14 cellular contexts compared by ENCODE assay signal in the genomic region with DNA sequence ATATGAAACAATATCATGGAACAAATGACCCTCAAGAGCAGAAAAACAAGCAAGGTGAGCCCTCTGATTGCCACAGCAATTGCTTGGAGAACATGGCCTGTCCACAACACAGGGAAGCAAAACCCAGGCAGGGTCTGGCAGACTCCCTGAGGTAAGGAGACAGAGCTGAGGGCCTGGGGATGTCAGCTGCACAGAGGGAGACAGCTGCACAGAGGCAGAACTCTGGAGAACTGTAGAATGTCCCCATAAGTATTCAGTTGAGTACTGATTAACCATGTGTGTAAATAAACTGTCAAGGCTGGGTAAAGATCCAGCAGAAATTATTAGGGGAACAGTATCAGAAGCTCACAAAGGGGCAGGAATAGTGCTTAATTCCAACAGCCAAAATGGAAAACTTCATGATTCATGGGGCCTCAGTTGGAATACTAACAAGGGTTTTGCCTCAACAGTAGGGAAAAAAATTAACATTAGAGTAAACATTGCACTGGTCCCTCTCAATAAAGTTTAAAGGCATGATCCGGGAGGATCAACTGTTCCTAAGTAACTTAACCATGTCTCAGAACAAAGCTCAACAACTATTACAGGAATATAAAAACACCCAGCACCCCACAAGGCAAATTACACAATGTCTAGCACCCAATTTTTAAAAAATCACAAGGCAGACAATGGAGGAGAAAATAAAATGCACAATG.
DNase-seq lines count a peak whose midpoint lies in the region; TF ChIP-seq lines count a peak whose summit lies in the region.
"Had no signal": no experiment of that assay in that cellular context is flagged by ENCODE, and none has a peak within 500 bp of the region (broad histone marks: within the 10 kb centered on the region; RNA-seq: fewer than 3 reads in every experiment).

No MANE protein-coding gene starts in this region.

- CTCF ChIA-PET in A673 (lab: Charles Lee) = no interaction called here

- H3K56ac ChIP-seq in mesendoderm (ENCODE audit: low read length) = peak overlapping the region; percentile 61

- H4K8ac ChIP-seq in mesendoderm (ENCODE audit: low read depth, low read length) = no peak overlapping the region

- peak overlapping the region; percentile 3 for H2BK120ac ChIP-seq in mesendoderm (ENCODE audit: low read depth, low read length)

- H3K27me3 Mint-ChIP-seq in glutamatergic neuron (ENCODE audit: unreplicated experiment) = no peaks in the 10 kb centered on the region

- H3K9me3 Mint-ChIP-seq in glutamatergic neuron (ENCODE audit: unreplicated experiment) = no peaks in the 10 kb centered on the region

- BruUV-seq in A673 (replicated peaks; lab: Mats Ljungman, UMichigan) = no TSS peak

- peak; percentile 51 for DNase-seq in HuH-7 (ENCODE audit: low spot score)
- peak; percentile 17 for DNase-seq in glutamatergic neuron
- DNase-seq in mesendoderm = peak; percentile 29
- no peak for DNase-seq in smooth muscle cell (lab: John Stamatoyannopoulos, UW; ENCODE audit: unreplicated experiment)
- DNase-seq in iPS-NIHi7 (ENCODE audit: extremely low spot score) = no peak
- DNase-seq in WERI-Rb-1 = no peak
- DNase-seq in A673 (ENCODE audit: low spot score) = no peak
- DNase-seq: CD8-positive, alpha-beta memory T cell; HCEC 1CT; NCI-H1436; NCI-H2029 treated with DMSO at 0.1 percent for 48 hours; NCI-H526; OCI-M1; RPMI8226 had no signal

- H3K79me2 ChIP-seq in mesendoderm (ENCODE audit: control insufficient read depth, insufficient read depth, low read length) (no peaks in the 10 kb centered on the region), smooth muscle cell (ENCODE audit: low read depth) (no peaks in the 10 kb centered on the region)

- H3K27ac ChIP-seq in mesendoderm (ENCODE audit: low read depth, low read length) = peak overlapping the region; percentile 18
- H3K27ac ChIP-seq in smooth muscle cell (ENCODE audit: low read depth) = peak overlapping the region; percentile 64
- no peak overlapping the region for H3K27ac ChIP-seq in WERI-Rb-1
- no peak overlapping the region for H3K27ac ChIP-seq in A673 (ENCODE audit: low read depth, low read length, poor library complexity, severe bottlenecking)

- H3K4me3 ChIP-seq in mesendoderm (ENCODE audit: low read length) (no peak overlapping the region), smooth muscle cell (no peak overlapping the region), WERI-Rb-1 (ENCODE audit: low read depth, low read length) (no peak overlapping the region), A673 (ENCODE audit: low read depth, low read length, poor library complexity, severe bottlenecking) (no peak overlapping the region)

- no peak overlapping the region for H3K27ac Mint-ChIP-seq in glutamatergic neuron (ENCODE audit: unreplicated experiment)
- H3K27ac Mint-ChIP-seq: CD8-positive, alpha-beta memory T cell had no signal

- no CpG with 5 or more reads among the region's 1 CpG for WGBS in mesendoderm (ENCODE audit: extremely low coverage, insufficient coverage, low lambda C conversion rate)
- 17% methylated on average over 1 of the region's 1 CpG for WGBS in smooth muscle cell (ENCODE audit: low lambda C conversion rate)

- no peaks in the 10 kb centered on the region for H3K27me3 ChIP-seq in mesendoderm (ENCODE audit: insufficient read depth, low read length, poor library complexity)
- no peaks in the 10 kb centered on the region for H3K27me3 ChIP-seq in smooth muscle cell (ENCODE audit: low read depth)
- no peaks in the 10 kb centered on the region for H3K27me3 ChIP-seq in WERI-Rb-1 (ENCODE audit: insufficient read depth, low read depth, severe bottlenecking)
- no peaks in the 10 kb centered on the region for H3K27me3 ChIP-seq in A673 (replicated peaks; ENCODE audit: insufficient read depth, low read depth, low read length, poor library complexity)

- no peak overlapping the region for H3K4ac ChIP-seq in mesendoderm (ENCODE audit: low read depth, low read length)

- H3K79me1 ChIP-seq in mesendoderm (ENCODE audit: low read length) = no peaks in the 10 kb centered on the region

- TF ChIP-seq CTCF in glutamatergic neuron (IDR thresholded peaks at IDR 0.05; ENCODE audit: partially characterized antibody, unreplicated experiment) (no peak), smooth muscle cell (IDR thresholded peaks at IDR 0.05; ENCODE audit: borderline replicate concordance, insufficient read depth, poor library complexity, severe bottlenecking) (no peak), WERI-Rb-1 (IDR thresholded peaks at IDR 0.05; ENCODE audit: low read depth, low read length) (no peak), A673 (conservative IDR thresholded peaks at IDR 0.05; ENCODE audit: low read depth, low read length) (no peak)

- peak overlapping the region; percentile 79 for H2AK5ac ChIP-seq in mesendoderm (ENCODE audit: low read length)

- H2BK5ac ChIP-seq in mesendoderm (ENCODE audit: low read length) = peak overlapping the region; percentile 73

- POLR2A ChIA-PET in A673 (lab: Charles Lee; ENCODE audit: low non-redundant PET) = no interaction called here

- H3K4me3 Mint-ChIP-seq in glutamatergic neuron (ENCODE audit: unreplicated experiment) = no peak overlapping the region
- H3K4me3 Mint-ChIP-seq: CD8-positive, alpha-beta memory T cell had no signal

- H3K36me3 ChIP-seq in mesendoderm (ENCODE audit: control insufficient read depth, insufficient read depth, low read length) (no peaks in the 10 kb centered on the region), smooth muscle cell (ENCODE audit: low read depth) (no peaks in the 10 kb centered on the region), WERI-Rb-1 (no peaks in the 10 kb centered on the region), A673 (ENCODE audit: insufficient read depth, low read length, poor library complexity, severe bottlenecking) (no peaks in the 10 kb centered on the region)

- H3K4me2 ChIP-seq in mesendoderm (ENCODE audit: low read length) (no peak overlapping the region), smooth muscle cell (no peak overlapping the region)

- no peaks in the 10 kb centered on the region for H4K20me1 ChIP-seq in smooth muscle cell (ENCODE audit: low read depth)

- no peaks in the 10 kb centered on the region for H3K36me3 Mint-ChIP-seq in glutamatergic neuron (ENCODE audit: unreplicated experiment)
- H3K36me3 Mint-ChIP-seq: CD8-positive, alpha-beta memory T cell had no signal

- H3F3A ChIP-seq in smooth muscle cell (ENCODE audit: low read depth) = peaks cover 8% of the 10 kb centered on the region

- H3K9ac ChIP-seq in mesendoderm (ENCODE audit: low read length) = no peak overlapping the region
- no peak overlapping the region for H3K9ac ChIP-seq in smooth muscle cell (ENCODE audit: low read depth)

- H3K9me3 ChIP-seq in smooth muscle cell (replicated peaks; ENCODE audit: low read depth) (no peaks in the 10 kb centered on the region), WERI-Rb-1 (ENCODE audit: severe bottlenecking) (no peaks in the 10 kb centered on the region), A673 (ENCODE audit: low read depth, low read length, poor library complexity, severe bottlenecking) (no peaks in the 10 kb centered on the region)

- H2AFZ ChIP-seq in smooth muscle cell (ENCODE audit: low read depth) = peak overlapping the region; percentile 30

- intact Hi-C loops in A673 (cut with micrococcal nuclease; ENCODE audit: unreplicated experiment) = no loop called here

- H3K4me1 Mint-ChIP-seq in glutamatergic neuron (ENCODE audit: low read depth, unreplicated experiment) = peaks cover 5% of the 10 kb centered on the region
- H3K4me1 Mint-ChIP-seq: CD8-positive, alpha-beta memory T cell had no signal

- no peak overlapping the region for H4K5ac ChIP-seq in mesendoderm (ENCODE audit: low read length)

- no peak overlapping the region for H3K23ac ChIP-seq in mesendoderm (ENCODE audit: low read length)

- H3K4me1 ChIP-seq in mesendoderm (ENCODE audit: control insufficient read depth, low read depth, low read length) = peaks cover 14% of the 10 kb centered on the region
- H3K4me1 ChIP-seq in smooth muscle cell (ENCODE audit: low read depth) = peaks cover 4% of the 10 kb centered on the region
- no peaks in the 10 kb centered on the region for H3K4me1 ChIP-seq in A673 (ENCODE audit: insufficient read depth, low read length, poor library complexity, severe bottlenecking)

- peak overlapping the region; percentile 35 for H3K18ac ChIP-seq in mesendoderm (ENCODE audit: low read length)

- no peak overlapping the region for H2BK15ac ChIP-seq in mesendoderm (replicated peaks; ENCODE audit: low read depth)

Comparison
In these comparisons a context has a peak if more than half of its experiments do, and no peak if none do; other contexts are left out.
1. DNase-seq: peak in HuH-7 (single experiment), glutamatergic neuron (single experiment) and mesendoderm (single experiment); none in smooth muscle cell (single experiment), iPS-NIHi7 (single experiment), WERI-Rb-1 (single experiment) and A673 (single experiment).
2. H3K27ac ChIP-seq: peak in mesendoderm (single experiment) and smooth muscle cell (single experiment); none in WERI-Rb-1 (single experiment) and A673 (single experiment).